In the genomic region with DNA sequence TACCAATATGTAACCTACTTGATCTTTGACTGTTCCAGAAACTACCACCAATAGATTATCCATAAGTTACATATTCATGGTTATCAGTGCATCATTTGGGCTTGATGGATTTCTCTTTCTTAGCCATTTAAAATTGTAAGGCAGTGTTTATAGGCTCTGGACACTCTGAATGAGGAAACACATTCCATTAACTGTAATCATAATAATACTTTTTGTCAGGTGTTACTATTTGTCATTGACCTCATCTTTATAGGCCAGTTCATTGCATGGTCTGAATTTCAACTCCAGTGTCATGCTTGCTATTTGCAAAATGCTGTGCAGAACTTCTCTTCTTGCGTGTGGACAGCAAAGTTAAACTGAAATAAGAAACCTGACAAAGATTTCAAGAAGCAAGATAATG, we compare ENCODE assay signal across 28 cellular contexts.
"Had no signal": no experiment of that assay in that cellular context is flagged by ENCODE, and none has a peak within 500 bp of the region (broad histone marks: within the 10 kb centered on the region; RNA-seq: fewer than 3 reads in every experiment).

No MANE protein-coding gene starts in this region.

- FAIRE-seq: RCC 7860, TTC549 had no signal

- DNase-seq: activated CD4-positive, alpha-beta memory T cell treated with anti-CD3 and anti-CD28 coated beads for 36 hours; activated CD4-positive, alpha-beta T cell treated with anti-CD3 and anti-CD28 coated beads, Interleukin-2, amount 10 ng/mL, durations not matched to agents 7 days and 5 days; activated CD4-positive, CD25-positive, alpha-beta regulatory T cell; activated CD8-positive, alpha-beta memory T cell treated with anti-CD3 and anti-CD28 coated beads for 24 hours; activated effector memory CD4-positive, alpha-beta T cell treated with anti-CD3 and anti-CD28 coated beads, Interleukin-2, amount 50 U/mL, for 16 hours; activated naive CD4-positive, alpha-beta T cell treated with Interleukin-2 at 50 U/mL for 16 hours; activated naive CD8-positive, alpha-beta T cell treated with anti-CD3 and anti-CD28 coated beads, Interleukin-2, amount 50 U/mL, for 24 hours; activated T-cell treated with anti-CD3 and anti-CD28 coated beads, Interleukin-2, amount 50 U/mL, for 4 hours; amniotic stem cell; body of pancreas; MG63; MV-4-11; NCI-H1092 treated with DMSO at 0.1 percent for 48 hours; NCI-H1436; NCI-H1694 treated with DMSO at 0.1 percent for 48 hours; NCI-H2029 treated with DMSO at 0.1 percent for 48 hours; NCI-H345; NCI-H510A treated with DMSO at 0.1 percent for 48 hours; NCI-H69; T-cell; T-helper 2 cell; T1000 had no signal

- ATAC-seq: activated naive CD4-positive, alpha-beta T cell treated with anti-CD3 and anti-CD28 coated beads, Interleukin-2, amount 50 U/mL, for 72 hours; activated naive CD8-positive, alpha-beta T cell treated with anti-CD3 and anti-CD28 coated beads, Interleukin-2, amount 50 U/mL, for 24 hours; activated T-cell treated with anti-CD3 and anti-CD28 coated beads, Interleukin-2, amount 50 U/mL, for 4 hours; body of pancreas; T-cell had no signal

- H3K4me3 ChIP-seq: ascending aorta, body of pancreas, cardiac muscle cell, MG63, SK-N-MC had no signal
